Comparison of ENCODE assay signal across 33 cellular contexts in genomic region chr5:35180046-35180445, GRCh38. TPM values are rescaled to one million over a fixed set of nuclear protein-coding genes. Genes with fewer than 3 reads are reported as not detected.
"Had no signal": no experiment of that assay in that cellular context is flagged by ENCODE, and none has a peak within 500 bp of the region (broad histone marks: within the 10 kb centered on the region; RNA-seq: fewer than 3 reads in every experiment).

No MANE protein-coding gene starts in this region.

- DNase-seq: Karpas-422, MG63, NCI-H1048, NCI-H1092 treated with DMSO at 0.1 percent for 48 hours, NCI-H1105 treated with DMSO at 0.1 percent for 48 hours, NCI-H1417, NCI-H1436, NCI-H146, NCI-H1694, NCI-H187, NCI-H1930, NCI-H2029 treated with DMSO at 0.1 percent for 48 hours, NCI-H2081 treated with DMSO at 0.1 percent for 48 hours, NCI-H2107, NCI-H2171, NCI-H226, NCI-H446 treated with DMSO at 0.1 percent for 48 hours, NCI-H510A, NCI-H524, NCI-H526, NCI-H69, NCI-H748 treated with DMSO at 0.1 percent for 48 hours, NCI-H82, PC-9, Right ventricle myocardium superior, SHP77 treated with DMSO at 0.1 percent for 48 hours, T-cell had no signal

- ATAC-seq: Panc1, SK-N-SH treated with all-trans-retinoic acid at 6 μM for 48 hours, T-cell had no signal

- H3K27ac ChIP-seq: KMS-11, PC-9, RWPE1, SK-N-MC had no signal

- H3K36me3 ChIP-seq: MG63 had no signal

- H3K4me3 ChIP-seq: MG63, PC-9, SK-N-MC had no signal

- H2AFZ ChIP-seq: PC-9 had no signal

- H3K4me2 ChIP-seq: KMS-11, PC-9 had no signal

- H3K9ac ChIP-seq: KMS-11 had no signal

- H3K9me3 ChIP-seq: MG63 had no signal

RNA-seq across cellular contexts. Expression of gene PRLR, which starts 50.2 kb away (rescaled TPM):
- total RNA-seq: OCI-LY7, PC-9 had no signal
